Comparison of ENCODE assay signal across 18 cellular contexts in genomic region chr17:27490391-27490790, GRCh38. TPM values are rescaled to one million over a fixed set of nuclear protein-coding genes. Genes with fewer than 3 reads are reported as not detected.
DNase-seq lines count a peak whose midpoint lies in the region; ATAC-seq, FAIRE-seq and TF ChIP-seq lines count a peak whose summit lies in the region.
"Had no signal": no experiment of that assay in that cellular context is flagged by ENCODE, and none has a peak within 500 bp of the region (broad histone marks: within the 10 kb centered on the region; RNA-seq: fewer than 3 reads in every experiment).

No MANE protein-coding gene starts in this region.

- peak overlapping the region; percentile 5 for H3K27ac ChIP-seq in smooth muscle cell (ENCODE audit: low read depth)
- H3K27ac ChIP-seq in upper lobe of left lung = no peak overlapping the region

- intact Hi-C loops in natural killer cell (cut with micrococcal nuclease) = no loop called here

- H3K4me2 ChIP-seq in Loucy (ENCODE audit: low read depth, low read length, poor library complexity, severe bottlenecking) = peak overlapping the region; percentile 37
- peak overlapping the region; percentile 48 for H3K4me2 ChIP-seq in smooth muscle cell

- H3K27me3 ChIP-seq in Loucy (ENCODE audit: insufficient read depth, low read length, poor library complexity, severe bottlenecking) (no peaks in the 10 kb centered on the region), smooth muscle cell (ENCODE audit: low read depth) (no peaks in the 10 kb centered on the region), upper lobe of left lung (no peaks in the 10 kb centered on the region)
- H3K27me3 ChIP-seq: BE2C had no signal

- peaks cover 76% of the 10 kb centered on the region; the same call in 1 of the 2 replicates for H3K79me2 ChIP-seq in Loucy (ENCODE audit: insufficient read depth, low read length)
- H3K79me2 ChIP-seq in smooth muscle cell (ENCODE audit: low read depth) = peaks cover 100% of the 10 kb centered on the region

- H3K4me3 Mint-ChIP-seq in natural killer cell treated with Interleukin-12 subunit alpha and Interleukin-12 subunit beta and Interleukin-15 and Interleukin-18, amount 100 ng/mL, for 72 hours = peak overlapping the region; percentile 20
- H3K4me3 Mint-ChIP-seq in natural killer cell = no peak overlapping the region
- H3K4me3 Mint-ChIP-seq: CD8-positive, alpha-beta memory T cell; HFFc6 had no signal

- FAIRE-seq in RCC 7860 (lab: Jason Lieb, UNC) = no peak
- FAIRE-seq: A204.1, GM19239 had no signal

- H4K20me1 ChIP-seq in Loucy (ENCODE audit: insufficient read depth, low read length, poor library complexity, severe bottlenecking) (no peaks in the 10 kb centered on the region), smooth muscle cell (ENCODE audit: low read depth) (peaks cover 100% of the 10 kb centered on the region)

- H3K36me3 ChIP-seq in Loucy (ENCODE audit: insufficient read depth, low read length) = no peaks in the 10 kb centered on the region
- no peaks in the 10 kb centered on the region for H3K36me3 ChIP-seq in smooth muscle cell (ENCODE audit: low read depth)
- no peaks in the 10 kb centered on the region for H3K36me3 ChIP-seq in upper lobe of left lung
- H3K36me3 ChIP-seq: BE2C had no signal

- H3K9me3 ChIP-seq in Loucy (ENCODE audit: insufficient read depth, low read depth, low read length) (no peaks in the 10 kb centered on the region), smooth muscle cell (replicated peaks; ENCODE audit: low read depth) (no peaks in the 10 kb centered on the region), upper lobe of left lung (no peaks in the 10 kb centered on the region)
- H3K9me3 ChIP-seq: BE2C, Caco-2 had no signal

- H3K9me2 ChIP-seq in Loucy (replicated peaks; ENCODE audit: low read depth, low read length) = no peaks in the 10 kb centered on the region

- no peak for TF ChIP-seq EP300 in upper lobe of left lung (IDR thresholded peaks at IDR 0.05)

- DNase-seq in natural killer cell treated with Interleukin-12 subunit alpha and Interleukin-12 subunit beta and Interleukin-15 and Interleukin-18, amount 100 ng/mL, for 72 hours (ENCODE audit: low spot score) = no peak
- no peak for DNase-seq in natural killer cell
- DNase-seq in choroid plexus epithelial cell (ENCODE audit: low read depth) = peak; percentile 50
- no peak for DNase-seq in smooth muscle cell (lab: John Stamatoyannopoulos, UW; ENCODE audit: unreplicated experiment)
- no peak for DNase-seq in RCC 7860 (ENCODE audit: low spot score)
- no peak for DNase-seq in upper lobe of left lung
- DNase-seq: BE2C; Caco-2; CD8-positive, alpha-beta memory T cell; DMS53; GF-D8; HCEC 1CT; HFFc6 had no signal

- TF ChIP-seq POLR2A in upper lobe of left lung (IDR thresholded peaks at IDR 0.05) = no peak

- H3K27me3 Mint-ChIP-seq in natural killer cell treated with Interleukin-12 subunit alpha and Interleukin-12 subunit beta and Interleukin-15 and Interleukin-18, amount 100 ng/mL, for 72 hours = no peaks in the 10 kb centered on the region
- H3K27me3 Mint-ChIP-seq in natural killer cell (ENCODE audit: low read depth in 2 of 2) = no peaks in the 10 kb centered on the region
- H3K27me3 Mint-ChIP-seq: CD8-positive, alpha-beta memory T cell had no signal

- H3K4me3 ChIP-seq in Loucy (ENCODE audit: low read length, poor library complexity, severe bottlenecking) (no peak overlapping the region), choroid plexus epithelial cell (ENCODE audit: low read depth, low read length) (no peak overlapping the region), smooth muscle cell (no peak overlapping the region), upper lobe of left lung (no peak overlapping the region)

- no peaks in the 10 kb centered on the region for H3K36me3 Mint-ChIP-seq in natural killer cell treated with Interleukin-12 subunit alpha and Interleukin-12 subunit beta and Interleukin-15 and Interleukin-18, amount 100 ng/mL, for 72 hours
- H3K36me3 Mint-ChIP-seq in natural killer cell = no peaks in the 10 kb centered on the region

- 77% methylated on average over 4 of the region's 4 CpGs for whole genome bisulfite sequencing in smooth muscle cell (ENCODE audit: low lambda C conversion rate)
- 93 to 99% methylated on average over 4 of the region's 4 CpGs for WGBS in upper lobe of left lung, 2 donors

- H3K4me1 Mint-ChIP-seq in natural killer cell treated with Interleukin-12 subunit alpha and Interleukin-12 subunit beta and Interleukin-15 and Interleukin-18, amount 100 ng/mL, for 72 hours (ENCODE audit: low read depth in 2 of 2) = peaks cover 29 to 34% of the 10 kb centered on the region in 2 donors
- H3K4me1 Mint-ChIP-seq in natural killer cell = peaks cover 29 to 45% of the 10 kb centered on the region in 2 donors

- H3K27ac Mint-ChIP-seq in natural killer cell treated with Interleukin-12 subunit alpha and Interleukin-12 subunit beta and Interleukin-15 and Interleukin-18, amount 100 ng/mL, for 72 hours = peak overlapping the region in 1 of 2 donors; percentile 36
- peak overlapping the region in 1 of 2 donors; percentile 63 for H3K27ac Mint-ChIP-seq in natural killer cell
- H3K27ac Mint-ChIP-seq: HFFc6 had no signal

- H3K4me1 ChIP-seq in Loucy (ENCODE audit: insufficient read depth, low read length, poor library complexity, severe bottlenecking) (peaks cover 65% of the 10 kb centered on the region), smooth muscle cell (ENCODE audit: low read depth) (peaks cover 58% of the 10 kb centered on the region), upper lobe of left lung (peaks cover 51 to 55% (median 53%) of the 10 kb centered on the region in 4 donors)
- H3K4me1 ChIP-seq: BE2C had no signal

- H3K9ac ChIP-seq in Loucy (ENCODE audit: low read depth, low read length, poor library complexity, severe bottlenecking) = no peak overlapping the region
- H3K9ac ChIP-seq in smooth muscle cell (ENCODE audit: low read depth) = no peak overlapping the region

- H3F3A ChIP-seq in Loucy (ENCODE audit: low read depth) (no peaks in the 10 kb centered on the region), smooth muscle cell (ENCODE audit: low read depth) (peaks cover 21% of the 10 kb centered on the region)

- TF ChIP-seq CTCF in natural killer cell (IDR thresholded peaks at IDR 0.05) = no peak
- no peak for TF ChIP-seq CTCF in Loucy (conservative IDR thresholded peaks at IDR 0.05; ENCODE audit: low read length)
- TF ChIP-seq CTCF in choroid plexus epithelial cell (conservative IDR thresholded peaks at IDR 0.05; ENCODE audit: low read depth, low read length) = no peak
- no peak for TF ChIP-seq CTCF in smooth muscle cell (IDR thresholded peaks at IDR 0.05; ENCODE audit: borderline replicate concordance, insufficient read depth, poor library complexity, severe bottlenecking)
- TF ChIP-seq CTCF in upper lobe of left lung (IDR thresholded peaks at IDR 0.05) = no peak

- H3K9me3 Mint-ChIP-seq in natural killer cell treated with Interleukin-12 subunit alpha and Interleukin-12 subunit beta and Interleukin-15 and Interleukin-18, amount 100 ng/mL, for 72 hours = no peaks in the 10 kb centered on the region
- no peaks in the 10 kb centered on the region for H3K9me3 Mint-ChIP-seq in natural killer cell
- H3K9me3 Mint-ChIP-seq: CD14-positive monocyte; CD8-positive, alpha-beta memory T cell; HFFc6 had no signal

- ATAC-seq in natural killer cell treated with Interleukin-12 subunit alpha and Interleukin-12 subunit beta and Interleukin-15 and Interleukin-18, amount 100 ng/mL, for 72 hours = no peak
- ATAC-seq in natural killer cell (no peak), upper lobe of left lung (ENCODE audit: low FRiP score in 2 of 2) (no peak), HG03520 (IDR thresholded peaks at IDR 0.05; ENCODE audit: unreplicated experiment) (no peak)

- no peak overlapping the region for H2AFZ ChIP-seq in Loucy (ENCODE audit: low read length)
- no peak overlapping the region for H2AFZ ChIP-seq in smooth muscle cell (ENCODE audit: low read depth)

RNA-seq across cellular contexts. Expression of gene KSR1, which starts 34.1 kb away (rescaled TPM):
- 100 to 1,000 TPM; 122 to 236 TPM for total RNA-seq in natural killer cell treated with Interleukin-12 subunit alpha and Interleukin-12 subunit beta and Interleukin-15 and Interleukin-18, amount 100 ng/mL, for 72 hours
- total RNA-seq in natural killer cell = 10 to 100 TPM; 46.4 to 63.1 (median 59.2) TPM
- total RNA-seq in smooth muscle cell = 65.1 and 69.2 TPM in 2 replicates
- 40.4 and 53.2 TPM in 2 replicates for polyA plus RNA-seq in smooth muscle cell
- total RNA-seq in upper lobe of left lung = 10 to 100 TPM; 23.0 to 94.3 (median 60.9) TPM
